9 cellular contexts compared by ENCODE assay signal in the genomic region with DNA sequence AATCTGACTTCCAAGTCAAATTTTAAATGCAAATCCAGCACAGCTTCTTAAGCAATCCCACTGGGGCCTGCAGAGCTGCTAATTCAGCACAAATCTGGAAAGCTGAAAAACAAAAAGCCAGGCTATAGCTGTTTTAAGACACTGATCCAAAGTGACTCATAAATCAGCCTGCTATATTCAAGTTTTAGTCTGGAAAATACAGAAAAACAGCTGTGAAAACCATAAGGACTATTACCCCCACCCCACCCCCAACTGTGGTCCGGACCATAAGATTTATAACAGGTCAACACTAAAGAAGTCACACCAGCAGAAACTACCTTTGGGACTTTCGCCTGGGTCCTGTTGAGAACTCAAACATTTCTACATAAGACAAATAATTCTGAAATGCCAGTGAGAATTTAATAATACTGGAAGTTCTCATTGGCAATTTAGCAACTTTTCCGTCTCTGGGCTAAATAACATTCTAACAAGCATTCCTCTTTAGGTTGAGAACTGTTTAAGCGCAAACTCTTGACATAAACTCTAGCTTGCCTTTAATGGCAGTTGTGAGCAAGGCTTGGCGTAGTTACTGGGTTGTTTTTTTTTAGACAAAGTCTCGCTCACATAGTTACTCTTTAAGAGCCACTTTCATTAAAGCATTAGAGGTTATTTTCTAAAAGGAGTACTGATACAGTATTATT.
DNase-seq lines count a peak whose midpoint lies in the region; ATAC-seq and TF ChIP-seq lines count a peak whose summit lies in the region.
"Had no signal": no experiment of that assay in that cellular context is flagged by ENCODE, and none has a peak within 500 bp of the region (broad histone marks: within the 10 kb centered on the region; RNA-seq: fewer than 3 reads in every experiment).

No MANE protein-coding gene starts in this region.

- no peaks in the 10 kb centered on the region for H3K27me3 ChIP-seq in MM.1S (replicated peaks; ENCODE audit: insufficient read depth, low read length)

- no peaks in the 10 kb centered on the region; the same call in 1 of the 2 replicates for H3K36me3 ChIP-seq in MM.1S (replicated peaks; ENCODE audit: insufficient read depth, low read length)

- no peak overlapping the region for H2AFZ ChIP-seq in MM.1S (ENCODE audit: low read length)

- ATAC-seq in GM21515 (IDR thresholded peaks at IDR 0.05; ENCODE audit: unreplicated experiment), result no peak

- H3K79me2 ChIP-seq in MM.1S (ENCODE audit: low read length), result peaks cover 50% of the 10 kb centered on the region

- H3K9ac ChIP-seq in MM.1S (ENCODE audit: low read length), result no peak overlapping the region

- H3K27ac ChIP-seq in MM.1S (ENCODE audit: low read length), result no peak overlapping the region

- TF ChIP-seq CTCF in HFF-Myc (IDR thresholded peaks at IDR 0.05; ENCODE audit: low read depth, low read length, missing control alignments), result no peak
- no peak for TF ChIP-seq CTCF in MM.1S (IDR thresholded peaks at IDR 0.05; ENCODE audit: low read length)

- no peaks in the 10 kb centered on the region; the same call in 1 of the 2 replicates for H3K4me1 ChIP-seq in MM.1S (ENCODE audit: low read length)

- peak overlapping the region; percentile 74 for H3K4me3 ChIP-seq in HFF-Myc (replicated peaks; ENCODE audit: low read depth, low read length)
- H3K4me3 ChIP-seq in MM.1S (ENCODE audit: low read length), result no peak overlapping the region

- no peak for DNase-seq in HFF-Myc (ENCODE audit: extremely low read depth, low read depth)
- DNase-seq in brain pericyte (ENCODE audit: low read depth, low spot score), result peak; percentile 73
- peak; percentile 49 for DNase-seq in kidney tubule cell (ENCODE audit: low spot score)
- DNase-seq in stromal cell of bone marrow (ENCODE audit: low read depth), result peak; percentile 82
- DNase-seq in MM.1S, result no peak
- DNase-seq in activated CD8-positive, alpha-beta memory T cell treated with anti-CD3 and anti-CD28 coated beads, Interleukin-2, amount 50 U/mL, for 48 hours, result no peak
- no peak for DNase-seq in HuH-7 (ENCODE audit: low spot score)
- DNase-seq: stimulated activated CD4-positive, alpha-beta T cell treated with anti-CD3 and anti-CD28 coated beads, Interleukin-4, amount 100 ng/mL, for 1 hour had no signal

- H3K9me2 ChIP-seq in MM.1S (replicated peaks; ENCODE audit: insufficient read depth, low read length), result no peaks in the 10 kb centered on the region

- no peaks in the 10 kb centered on the region for H3K9me3 ChIP-seq in MM.1S (replicated peaks; ENCODE audit: insufficient read depth, low read length)

- H4K20me1 ChIP-seq in MM.1S (ENCODE audit: insufficient read depth, low read length), result no peaks in the 10 kb centered on the region

- H3F3A ChIP-seq in MM.1S (ENCODE audit: insufficient read depth, low read length), result peaks cover 18% of the 10 kb centered on the region; the same call in 1 of the 2 replicates

- no peak overlapping the region for H3K4me2 ChIP-seq in MM.1S (ENCODE audit: low read depth, low read length)

Comparison
In these comparisons a context has a peak if more than half of its experiments do, and no peak if none do; other contexts are left out.
1. DNase-seq: peak in brain pericyte (single experiment), kidney tubule cell (single experiment) and stromal cell of bone marrow (single experiment); none in HFF-Myc (single experiment), MM.1S (single experiment), activated CD8-positive, alpha-beta memory T cell treated with anti-CD3 and anti-CD28 coated beads, Interleukin-2, amount 50 U/mL, for 48 hours (single experiment) and HuH-7 (single experiment).